Comparison of ENCODE assay signal across 13 cellular contexts in genomic region chr1:1468196-1468985, GRCh38. TPM values are rescaled to one million over a fixed set of nuclear protein-coding genes. Genes with fewer than 3 reads are reported as not detected.
"Had no signal": no experiment of that assay in that cellular context is flagged by ENCODE, and none has a peak within 500 bp of the region (broad histone marks: within the 10 kb centered on the region; RNA-seq: fewer than 3 reads in every experiment).

No MANE protein-coding gene starts in this region.

RNA-seq across cellular contexts. Expression of gene VWA1, which starts 32.9 kb away (rescaled TPM):
- total RNA-seq: activated B cell treated with CpG ODN at 0.5 μM for 24 hours, T-helper 17 cell had no signal

RNA-seq across cellular contexts. Expression of gene ANKRD65, which starts 47.3 kb away (rescaled TPM):
- total RNA-seq: activated CD4-positive, alpha-beta memory T cell treated with anti-CD3 and anti-CD28 coated beads for 36 hours; activated CD4-positive, alpha-beta memory T cell treated with anti-CD3 and anti-CD28 coated beads, Interleukin-2, amount 10 ng/mL, durations not matched to agents 7 days and 5 days; activated CD4-positive, alpha-beta T cell treated with anti-CD3 and anti-CD28 coated beads for 36 hours; activated CD4-positive, alpha-beta T cell treated with anti-CD3 and anti-CD28 coated beads, Interleukin-2, amount 10 ng/mL, durations not matched to agents 24 days and 14 days; activated CD4-positive, alpha-beta T cell treated with anti-CD3 and anti-CD28 coated beads, Interleukin-2, amount 10 ng/mL, durations not matched to agents 7 days and 5 days; activated CD8-positive, alpha-beta memory T cell treated with anti-CD3 and anti-CD28 coated beads for 36 hours; activated CD8-positive, alpha-beta memory T cell treated with anti-CD3 and anti-CD28 coated beads, Interleukin-2, amount 10 ng/mL, durations not matched to agents 7 days and 5 days; activated CD8-positive, alpha-beta T cell treated with anti-CD3 and anti-CD28 coated beads for 36 hours; activated CD8-positive, alpha-beta T cell treated with anti-CD3 and anti-CD28 coated beads, Interleukin-2, amount 10 ng/mL, durations not matched to agents 7 days and 5 days; T-helper 1 cell treated with Interleukin-12 subunit alpha and Interleukin-12 subunit beta and Interleukin-4 antibody, amounts not matched to agents 30 ng/mL and 1 ng/mL, for 36 hours; T-helper 17 cell; T-helper 2 cell treated with Interferon-gamma antibody and Interleukin-4, amounts not matched to agents 100 ng/mL and 5 ng/mL, for 36 hours had no signal
